In genomic region chr3:177590826-177591225, GRCh38 we compare ENCODE assay signal across 11 cellular contexts.
A peak's percentile ranks its signal among the peaks of the same experiment; 100 is the strongest.
DNase-seq lines count a peak whose midpoint lies in the region; ATAC-seq and TF ChIP-seq lines count a peak whose summit lies in the region.
"Had no signal": no experiment of that assay in that cellular context is flagged by ENCODE, and none has a peak within 500 bp of the region (broad histone marks: within the 10 kb centered on the region; RNA-seq: fewer than 3 reads in every experiment).

No MANE protein-coding gene starts in this region.

- no peak overlapping the region for H3K4me3 Mint-ChIP-seq in activated CD8-positive, alpha-beta memory T cell treated with anti-CD3 and anti-CD28 coated beads, Interleukin-2, amount 10 ng/mL, durations not matched to agents 7 days and 5 days

- H3K9me3 Mint-ChIP-seq in activated CD8-positive, alpha-beta memory T cell treated with anti-CD3 and anti-CD28 coated beads, Interleukin-2, amount 10 ng/mL, durations not matched to agents 7 days and 5 days (ENCODE audit: low read depth): peaks cover 8% of the 10 kb centered on the region

- no peak for TF ChIP-seq POLR2A in upper lobe of left lung (IDR thresholded peaks at IDR 0.05)

- H3K27me3 ChIP-seq in brain microvascular endothelial cell (replicated peaks): no peaks in the 10 kb centered on the region
- H3K27me3 ChIP-seq in muscle layer of duodenum (ENCODE audit: low read depth, low read length): no peaks in the 10 kb centered on the region
- H3K27me3 ChIP-seq in upper lobe of left lung: no peaks in the 10 kb centered on the region
- H3K27me3 ChIP-seq: Peyer's patch had no signal

- peak overlapping the region; percentile 65 for H3K27ac Mint-ChIP-seq in activated CD8-positive, alpha-beta memory T cell treated with anti-CD3 and anti-CD28 coated beads, Interleukin-2, amount 10 ng/mL, durations not matched to agents 7 days and 5 days

- WGBS in upper lobe of left lung, 2 donors: 29 to 55% methylated on average over 1 of the region's 1 CpG

- TF ChIP-seq CTCF in brain microvascular endothelial cell (IDR thresholded peaks at IDR 0.05; ENCODE audit: low read depth, low read length, missing control alignments) (no peak), upper lobe of left lung (IDR thresholded peaks at IDR 0.05) (no peak)

- H3K36me3 ChIP-seq in brain microvascular endothelial cell (replicated peaks) (no peaks in the 10 kb centered on the region), muscle layer of duodenum (ENCODE audit: control insufficient read depth in 1 of 2, insufficient read depth in 2 of 2, low read length in 2 of 2) (no peaks in the 10 kb centered on the region), upper lobe of left lung (no peaks in the 10 kb centered on the region)
- H3K36me3 ChIP-seq: Peyer's patch had no signal

- H3K4me3 ChIP-seq in brain microvascular endothelial cell (ENCODE audit: low read depth, low read length): no peak overlapping the region
- H3K4me3 ChIP-seq in muscle layer of duodenum (ENCODE audit: low read depth in 1 of 2, low read length in 2 of 2): no peak overlapping the region
- no peak overlapping the region for H3K4me3 ChIP-seq in upper lobe of left lung
- H3K4me3 ChIP-seq: Peyer's patch had no signal

- no peak for ATAC-seq in activated CD8-positive, alpha-beta memory T cell treated with anti-CD3 and anti-CD28 coated beads, Interleukin-2, amount 10 ng/mL, durations not matched to agents 7 days and 5 days
- ATAC-seq in upper lobe of left lung (ENCODE audit: low FRiP score in 2 of 2): no peak
- no peak for ATAC-seq in HG02571 (IDR thresholded peaks at IDR 0.05; ENCODE audit: unreplicated experiment)
- ATAC-seq: activated CD4-positive, CD25-positive, alpha-beta regulatory T cell treated with anti-CD3 and anti-CD28 coated beads, Interleukin-2, amount 50 U/mL, for 24 hours had no signal

- CTCF ChIA-PET in activated CD8-positive, alpha-beta memory T cell treated with anti-CD3 and anti-CD28 coated beads, Interleukin-2, amount 10 ng/mL, durations not matched to agents 7 days and 5 days (lab: Charles Lee): interaction anchor here (0.7 kb wide), 1 partner anchor 203 kb away, joined by 5 read pairs; no protein-coding TSS in a partner anchor

- no peaks in the 10 kb centered on the region for H3K4me1 ChIP-seq in muscle layer of duodenum (ENCODE audit: control insufficient read depth in 1 of 2, insufficient read depth in 2 of 2, low read length in 2 of 2)
- peaks cover 4 to 17% (median 5%) of the 10 kb centered on the region in 4 donors for H3K4me1 ChIP-seq in upper lobe of left lung

- H3K4me1 Mint-ChIP-seq in activated CD8-positive, alpha-beta memory T cell treated with anti-CD3 and anti-CD28 coated beads, Interleukin-2, amount 10 ng/mL, durations not matched to agents 7 days and 5 days: peaks cover 41% of the 10 kb centered on the region

- no peak for DNase-seq in activated CD8-positive, alpha-beta memory T cell treated with anti-CD3 and anti-CD28 coated beads, Interleukin-2, amount 10 ng/mL, durations not matched to agents 7 days and 5 days
- DNase-seq in activated CD8-positive, alpha-beta memory T cell treated with anti-CD3 and anti-CD28 coated beads, Interleukin-2, amount 50 U/mL, for 48 hours: no peak
- DNase-seq in brain microvascular endothelial cell: no peak
- no peak for DNase-seq in upper lobe of left lung
- no peak for DNase-seq in NCI-H524 treated with DMSO at 0.1 percent for 48 hours (lab: John Stamatoyannopoulos, UW)
- no peak for DNase-seq in activated naive CD4-positive, alpha-beta T cell treated with Interleukin-2 at 50 U/mL for 16 hours
- DNase-seq: stimulated activated CD4-positive, alpha-beta T cell treated with anti-CD3 and anti-CD28 coated beads, Interleukin-4, amount 100 ng/mL, for 1 hour had no signal

- no peaks in the 10 kb centered on the region for H3K27me3 Mint-ChIP-seq in activated CD8-positive, alpha-beta memory T cell treated with anti-CD3 and anti-CD28 coated beads, Interleukin-2, amount 10 ng/mL, durations not matched to agents 7 days and 5 days

- H3K27ac ChIP-seq in brain microvascular endothelial cell (peak overlapping the region; percentile 34), muscle layer of duodenum (ENCODE audit: low read length) (peak overlapping the region; percentile 3), upper lobe of left lung (peak overlapping the region; percentile 37 to 62 (median 47))

- TF ChIP-seq EP300 in upper lobe of left lung (IDR thresholded peaks at IDR 0.05): no peak

- H3K36me3 Mint-ChIP-seq in activated CD8-positive, alpha-beta memory T cell treated with anti-CD3 and anti-CD28 coated beads, Interleukin-2, amount 10 ng/mL, durations not matched to agents 7 days and 5 days: peaks cover 12% of the 10 kb centered on the region

- H3K9me3 ChIP-seq in muscle layer of duodenum (ENCODE audit: control insufficient read depth in 1 of 2, low read length in 2 of 2) (no peaks in the 10 kb centered on the region), upper lobe of left lung (no peaks in the 10 kb centered on the region)
- H3K9me3 ChIP-seq: Peyer's patch had no signal

- in situ Hi-C loops in brain microvascular endothelial cell (cut with HindIII; ENCODE audit: low pct_ligation_motif_present, low sequenced_read_pairs): no loop called here
